ENCODE assay signal across 15 cellular contexts in the genomic region with DNA sequence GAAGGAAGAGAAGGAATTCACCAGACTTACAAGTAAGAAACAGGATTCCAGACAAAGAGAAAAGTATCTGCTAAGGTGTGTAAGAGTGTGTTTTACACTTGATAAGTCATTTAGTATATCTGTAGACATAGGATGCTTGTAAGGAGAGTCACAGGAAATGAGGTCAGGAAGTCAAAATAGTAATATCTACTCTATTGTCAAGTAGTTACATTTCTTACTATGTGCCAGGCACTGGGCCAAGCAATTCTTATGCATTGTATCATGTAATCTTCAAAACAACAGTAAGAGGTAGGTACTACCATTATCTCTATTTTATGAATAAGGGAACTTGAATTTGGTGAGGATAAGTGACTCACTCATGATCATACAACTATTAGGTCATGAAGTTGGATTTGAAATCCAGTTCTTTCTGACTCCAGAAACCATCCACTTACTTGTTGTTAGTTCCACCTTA.
DNase-seq lines count a peak whose midpoint lies in the region; ATAC-seq, FAIRE-seq and TF ChIP-seq lines count a peak whose summit lies in the region.
"Had no signal": no experiment of that assay in that cellular context is flagged by ENCODE, and none has a peak within 500 bp of the region (broad histone marks: within the 10 kb centered on the region; RNA-seq: fewer than 3 reads in every experiment).

No MANE protein-coding gene starts in this region.

- peaks cover 40% of the 10 kb centered on the region for H3K4me1 ChIP-seq in A549

- no peaks in the 10 kb centered on the region for H3K9me3 ChIP-seq in A549
- H3K9me3 ChIP-seq: BE2C, heart right ventricle had no signal

- H3K4me3 ChIP-seq in A549 (no peak overlapping the region), GM06990 (replicated peaks; ENCODE audit: low read depth, low read length) (no peak overlapping the region)
- H3K4me3 ChIP-seq: heart right ventricle had no signal

- peak; percentile 95 for FAIRE-seq in A549 (lab: Jason Lieb, UNC)
- FAIRE-seq: HepG2 had no signal

- ATAC-seq in A549 (peak; percentile 71 to 73), esophagus mucosa (peak; percentile 84), HG03469 (IDR thresholded peaks at IDR 0.05; ENCODE audit: unreplicated experiment) (no peak), GM18505 (IDR thresholded peaks at IDR 0.05; ENCODE audit: unreplicated experiment) (no peak), HG03354 (IDR thresholded peaks at IDR 0.05; ENCODE audit: poor library complexity, severe bottlenecking, unreplicated experiment) (no peak)
- ATAC-seq: HepG2, T-cell had no signal

- POLR2A ChIA-PET in A549 (lab: Yijun Ruan, JAX) (no interaction called here), RWPE1 (lab: Yijun Ruan, JAX; ENCODE audit: low non-redundant PET) (no interaction called here)

- H3K27ac ChIP-seq in A549 (peak overlapping the region in 1 of 2 experiments; percentile 40; a peak in 1 of 6 replicates), RWPE1 (no peak overlapping the region)
- H3K27ac ChIP-seq: heart right ventricle had no signal

- peak overlapping the region; percentile 40 for H3K4me2 ChIP-seq in A549

- H3K27me3 ChIP-seq in GM06990 (replicated peaks; ENCODE audit: control insufficient read depth, insufficient read depth, low read length): no peaks in the 10 kb centered on the region
- H3K27me3 ChIP-seq: heart right ventricle had no signal

- no peak for TF ChIP-seq RAD21 in A549 (conservative IDR thresholded peaks at IDR 0.05 in 1 of 2, IDR thresholded peaks at IDR 0.05 in 1 of 2)

- TF ChIP-seq CTCF in A549 (IDR thresholded peaks at IDR 0.05): no peak
- TF ChIP-seq CTCF in GM06990 (IDR thresholded peaks at IDR 0.05; ENCODE audit: insufficient read depth, low read length, poor library complexity, severe bottlenecking): no peak
- TF ChIP-seq CTCF in RWPE1 (conservative IDR thresholded peaks at IDR 0.05; ENCODE audit: low read depth): no peak

- CTCF ChIA-PET in A549 (lab: Yijun Ruan, JAX) (no interaction called here), RWPE1 (lab: Yijun Ruan, JAX) (interaction anchor here (0.6 to 1.3 kb wide), 3 partner anchors 10 to 903 kb away, joined by 3 read pairs; no protein-coding TSS in a partner anchor)

- DNase-seq in A549 (ENCODE audit: low read depth in 1 of 2, low spot score in 1 of 2): peak; percentile 29 to 82
- DNase-seq in GM06990 (ENCODE audit: extremely low read depth, insufficient read length): peak; percentile 25
- peak; percentile 79 for DNase-seq in RWPE1 (ENCODE audit: low spot score)
- no peak for DNase-seq in NCI-H1694 treated with DMSO at 0.1 percent for 48 hours (lab: John Stamatoyannopoulos, UW)
- DNase-seq: activated CD4-positive, alpha-beta T cell treated with anti-CD3 and anti-CD28 coated beads, Interleukin-2, amount 50 U/mL, for 4 hours; BE2C; GDM1; heart right ventricle; NCI-H2029; T-cell had no signal

- TF ChIP-seq POLR2A in A549 (IDR thresholded peaks at IDR 0.05; ENCODE audit: low read length) (no peak), GM18505 (IDR thresholded peaks at IDR 0.05; ENCODE audit: borderline replicate concordance, extremely low read depth, insufficient read depth, insufficient read length) (no peak)

- no peak for TF ChIP-seq EP300 in A549 (IDR thresholded peaks at IDR 0.05)

- H3K36me3 ChIP-seq in GM06990 (ENCODE audit: control insufficient read depth, insufficient read depth, low read length): no peaks in the 10 kb centered on the region
- H3K36me3 ChIP-seq: BE2C, heart right ventricle had no signal

TF ChIP-seq in A549, 52 proteins besides CTCF, POLR2A, EP300 and RAD21:
- TF ChIP-seq JUNB (IDR thresholded peaks at IDR 0.05): peak; percentile 69; the same call in 1 of the 2 replicates
- peak; percentile 48; the same call in 1 of the 2 replicates for TF ChIP-seq FOSL2 (IDR thresholded peaks at IDR 0.05)
- peak; percentile 91 for TF ChIP-seq FOSL2 (CRISPR knock-in tag; IDR thresholded peaks at IDR 0.05)
- peak; percentile 70; the same call in 1 of the 2 replicates for TF ChIP-seq GATA3 (IDR thresholded peaks at IDR 0.05; ENCODE audit: borderline replicate concordance)
- TF ChIP-seq, protein P1, sequence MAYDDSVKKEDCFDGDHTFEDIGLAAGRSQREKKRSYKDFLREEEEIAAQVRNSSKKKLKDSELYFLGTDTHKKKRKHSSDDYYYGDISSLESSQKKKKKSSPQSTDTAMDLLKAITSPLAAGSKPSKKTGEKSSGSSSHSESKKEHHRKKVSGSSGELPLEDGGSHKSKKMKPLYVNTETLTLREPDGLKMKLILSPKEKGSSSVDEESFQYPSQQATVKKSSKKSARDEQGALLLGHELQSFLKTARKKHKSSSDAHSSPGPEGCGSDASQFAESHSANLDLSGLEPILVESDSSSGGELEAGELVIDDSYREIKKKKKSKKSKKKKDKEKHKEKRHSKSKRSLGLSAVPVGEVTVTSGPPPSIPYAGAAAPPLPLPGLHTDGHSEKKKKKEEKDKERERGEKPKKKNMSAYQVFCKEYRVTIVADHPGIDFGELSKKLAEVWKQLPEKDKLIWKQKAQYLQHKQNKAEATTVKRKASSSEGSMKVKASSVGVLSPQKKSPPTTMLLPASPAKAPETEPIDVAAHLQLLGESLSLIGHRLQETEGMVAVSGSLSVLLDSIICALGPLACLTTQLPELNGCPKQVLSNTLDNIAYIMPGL (CRISPR knock-in tag; IDR thresholded peaks at IDR 0.05; ENCODE audit: borderline replicate concordance): no peak

Comparison
In these comparisons a context has a peak if more than half of its experiments do, and no peak if none do; other contexts are left out.
1. ATAC-seq: peak in A549 (2 of 2) and esophagus mucosa (single experiment); none in HG03469 (single experiment), GM18505 (single experiment) and HG03354 (single experiment).